Comparison of ENCODE assay signal across 1 cellular context in genomic region chr18:10059610-10060468, GRCh38.
TF ChIP-seq lines count a peak whose summit lies in the region.

No MANE protein-coding gene starts in this region.

TF ChIP-seq in IMR-90, 13 proteins besides CTCF, POLR2A, EP300 and RAD21 (continued from another document):
- TF ChIP-seq RCOR1 (IDR thresholded peaks at IDR 0.05; ENCODE audit: insufficient replicate concordance, low read length) (no peak), NFE2L2 (IDR thresholded peaks at IDR 0.05; ENCODE audit: low read depth, low read length) (no peak), CHD1 (IDR thresholded peaks at IDR 0.05; ENCODE audit: low read depth, low read length) (no peak)
